In the genomic region with DNA sequence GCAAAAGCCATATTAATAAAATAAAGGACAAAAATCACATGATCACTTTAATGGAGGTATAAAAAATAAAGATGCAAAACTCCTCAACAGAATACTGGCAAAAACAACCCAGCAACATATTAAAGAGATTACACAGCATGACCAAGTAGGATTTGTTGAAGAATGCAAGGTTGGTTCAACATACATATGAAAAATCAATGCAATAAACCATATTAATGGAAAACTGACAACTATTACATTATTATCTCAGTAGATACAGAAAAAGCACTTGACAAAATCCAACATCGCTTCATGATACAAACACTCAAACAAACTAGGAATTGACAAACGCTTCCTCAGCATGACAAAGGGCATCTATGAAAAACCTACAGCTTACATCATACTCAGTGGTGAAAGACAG, we compare ENCODE assay signal across 24 cellular contexts.
"Had no signal": no experiment of that assay in that cellular context is flagged by ENCODE, and none has a peak within 500 bp of the region (broad histone marks: within the 10 kb centered on the region; RNA-seq: fewer than 3 reads in every experiment).

No MANE protein-coding gene starts in this region.

- H3K9ac ChIP-seq: neural progenitor cell, parathyroid adenoma had no signal

- DNase-seq: occipital lobe; ovary; posterior cingulate gyrus; psoas muscle; right cardiac atrium; right lobe of liver; sigmoid colon; small intestine; stimulated activated CD4-positive, alpha-beta T cell treated with anti-CD3 and anti-CD28 coated beads, Interleukin-15, amount 100 ng/mL, for 24 hours; stimulated activated CD4-positive, alpha-beta T cell treated with anti-CD3 and anti-CD28 coated beads, Interleukin-2, amount 100 ng/mL, for 24 hours; stimulated activated CD4-positive, alpha-beta T cell treated with anti-CD3 and anti-CD28 coated beads, Interleukin-2, amount 100 ng/mL, for 48 hours; stimulated activated CD4-positive, alpha-beta T cell treated with anti-CD3 and anti-CD28 coated beads, Interleukin-4, amount 100 ng/mL, for 24 hours; stimulated activated naive B cell treated with anti-CD40 and anti-IgM and Interleukin-4, amounts not matched to agents 10 μg/mL and 1 μg/mL and 100 μg/mL, for 72 hours; stimulated activated naive CD4-positive, alpha-beta T cell treated with Interleukin-2 at 50 U/mL for 16 hours; stomach; thyroid gland; upper lobe of left lung had no signal

- H3K4me2 ChIP-seq: neural progenitor cell had no signal

- H2AFZ ChIP-seq: neural progenitor cell, parathyroid adenoma had no signal

- H3K9me3 ChIP-seq: ovary, thyroid gland, vagina had no signal

- H3K36me3 ChIP-seq: neural progenitor cell, ovary, right lobe of liver, sigmoid colon, stomach, thoracic aorta, thyroid gland, tibial nerve, upper lobe of left lung, vagina had no signal

- ATAC-seq: psoas muscle; right cardiac atrium; right lobe of liver; stimulated activated effector memory CD8-positive, alpha-beta T cell treated with anti-CD3 and anti-CD28 coated beads, Interleukin-12 subunit alpha, Interleukin-12 subunit beta, amount 100 ng/mL, for 72 hours; stimulated activated naive B cell treated with anti-CD40 and anti-IgM and Interleukin-4, amounts not matched to agents 10 μg/mL and 1 μg/mL and 100 μg/mL, for 72 hours had no signal

- H3K27me3 ChIP-seq: neural progenitor cell, right lobe of liver, sigmoid colon, stomach, thyroid gland, tibial nerve, upper lobe of left lung, vagina had no signal

- H3K27ac ChIP-seq: neural progenitor cell, ovary, parathyroid adenoma, psoas muscle, right lobe of liver, sigmoid colon, stomach, thoracic aorta, thyroid gland, tibial nerve, upper lobe of left lung, vagina had no signal

- H3K4me1 ChIP-seq: neural progenitor cell, parathyroid adenoma, psoas muscle, right lobe of liver, sigmoid colon, stomach, thyroid gland, tibial nerve, upper lobe of left lung, vagina had no signal

- H3K4me3 ChIP-seq: neural progenitor cell, ovary, psoas muscle, right lobe of liver, sigmoid colon, stomach, thoracic aorta, thyroid gland, tibial nerve, upper lobe of left lung, vagina had no signal

- FAIRE-seq: small intestine, urothelium cell line had no signal

- H3K79me2 ChIP-seq: parathyroid adenoma had no signal
